Comparison of ENCODE assay signal across 8 cellular contexts in genomic region chr16:66961065-66961744, GRCh38. TPM values are rescaled to one million over a fixed set of nuclear protein-coding genes. Genes with fewer than 3 reads are reported as not detected.
DNase-seq lines count a peak whose midpoint lies in the region; ATAC-seq, FAIRE-seq and TF ChIP-seq lines count a peak whose summit lies in the region.

TSS of gene CES3 (plus strand) at chr16:66961266. CDS start at chr16:66961308, 42 bp downstream.

- peak within 1 kb of the TSS; percentile 39 for H3K27ac ChIP-seq in KOPT-K1 (ENCODE audit: low read depth, low read length, poor library complexity, severe bottlenecking)
- no peak within 1 kb of the TSS for H3K27ac ChIP-seq in right cardiac atrium (ENCODE audit: low read length)

- ATAC-seq in GM21367 (IDR thresholded peaks at IDR 0.05; ENCODE audit: unreplicated experiment): peak; percentile 67
- ATAC-seq in right cardiac atrium: peak; percentile 64 to 78
- peak; percentile 51 for ATAC-seq in sciatic nerve
- ATAC-seq in HG03025 (IDR thresholded peaks at IDR 0.05; ENCODE audit: low FRiP score, unreplicated experiment): no peak

- peaks cover 10% of the 10 kb centered on the region for H3K4me1 Mint-ChIP-seq in activated naive CD8-positive, alpha-beta T cell treated with anti-CD3 and anti-CD28 coated beads for 36 hours

- DNase-seq in D721Med (ENCODE audit: insufficient read length, low spot score) (peak; percentile 29), SHP77 (lab: John Stamatoyannopoulos, UW) (peak; percentile 77 to 87), right cardiac atrium (peak; percentile 62 to 83 (median 78)), sciatic nerve (ENCODE audit: low spot score) (no peak)
- DNase-seq in activated naive CD8-positive, alpha-beta T cell treated with anti-CD3 and anti-CD28 coated beads for 36 hours: peak; percentile 68

- WGBS in right cardiac atrium: 66% methylated on average over 16 of the region's 16 CpGs

- H3K4me3 Mint-ChIP-seq in activated naive CD8-positive, alpha-beta T cell treated with anti-CD3 and anti-CD28 coated beads for 36 hours: peak within 1 kb of the TSS; percentile 51

- no peak within 1 kb of the TSS for H3K4me3 ChIP-seq in right cardiac atrium (ENCODE audit: low read length)

- peak; percentile 95 for TF ChIP-seq CTCF in D721Med (IDR thresholded peaks at IDR 0.05; ENCODE audit: insufficient read depth, missing control alignments)

- H3K9me3 ChIP-seq in KOPT-K1 (ENCODE audit: insufficient read depth, low read length, poor library complexity, severe bottlenecking) (no peaks in the 10 kb centered on the region), right cardiac atrium (ENCODE audit: control insufficient read depth, low read length) (no peaks in the 10 kb centered on the region)

- no peaks in the 10 kb centered on the region for H3K4me1 ChIP-seq in right cardiac atrium (ENCODE audit: control insufficient read depth, insufficient read depth, low read length)

- H3K27me3 ChIP-seq in right cardiac atrium (ENCODE audit: control insufficient read depth, insufficient read depth): no peaks in the 10 kb centered on the region

- no peak within 1 kb of the TSS for H3K27ac Mint-ChIP-seq in activated naive CD8-positive, alpha-beta T cell treated with anti-CD3 and anti-CD28 coated beads for 36 hours

- no peak for FAIRE-seq in D721Med (lab: Jason Lieb, UNC)

- peaks cover 4% of the 10 kb centered on the region; the same call in 1 of the 2 replicates for H3K36me3 ChIP-seq in KOPT-K1 (ENCODE audit: insufficient read depth, low read length)

- intact Hi-C loops in right cardiac atrium (cut with DNase I) (no loop called here), sciatic nerve (cut with DNase I) (no loop called here)

- peaks cover 3% of the 10 kb centered on the region for H3K27me3 Mint-ChIP-seq in activated naive CD8-positive, alpha-beta T cell treated with anti-CD3 and anti-CD28 coated beads for 36 hours

- H3K9me3 Mint-ChIP-seq in activated naive CD8-positive, alpha-beta T cell treated with anti-CD3 and anti-CD28 coated beads for 36 hours: no peaks in the 10 kb centered on the region

- no peaks in the 10 kb centered on the region for H3K36me3 Mint-ChIP-seq in activated naive CD8-positive, alpha-beta T cell treated with anti-CD3 and anti-CD28 coated beads for 36 hours

RNA-seq across cellular contexts. Expression of gene CES3, which starts in this region (rescaled TPM):
- total RNA-seq in activated naive CD8-positive, alpha-beta T cell treated with anti-CD3 and anti-CD28 coated beads for 36 hours: under 1 TPM; 0.43 to 0.80 TPM
- total RNA-seq in right cardiac atrium: 1 to 10 TPM in 2 of 4 donors, under 1 TPM in 2; 0.88 to 1.3 (median 0.98) TPM
- polyA plus RNA-seq in right cardiac atrium: 0.48 TPM
- total RNA-seq in sciatic nerve: 0.71 TPM

Comparison
In these comparisons a context has a peak if more than half of its experiments do, and no peak if none do; other contexts are left out.
1. Peak in DNase-seq in activated naive CD8-positive, alpha-beta T cell treated with anti-CD3 and anti-CD28 coated beads for 36 hours; RNA of the gene not detected or under 1 TPM.
2. Peak in ATAC-seq in sciatic nerve; RNA of the gene not detected or under 1 TPM.